ENCODE assay signal across 14 cellular contexts in genomic region chr14:37122288-37122687, GRCh38. TPM values are rescaled to one million over a fixed set of nuclear protein-coding genes. Genes with fewer than 3 reads are reported as not detected.
DNase-seq lines count a peak whose midpoint lies in the region; ATAC-seq and TF ChIP-seq lines count a peak whose summit lies in the region.
"Had no signal": no experiment of that assay in that cellular context is flagged by ENCODE, and none has a peak within 500 bp of the region (broad histone marks: within the 10 kb centered on the region; RNA-seq: fewer than 3 reads in every experiment).

No MANE protein-coding gene starts in this region.

- H3K4me3 ChIP-seq in epithelial cell of proximal tubule (ENCODE audit: low read depth, low read length) (no peak overlapping the region), dorsolateral prefrontal cortex (no peak overlapping the region)
- H3K4me3 ChIP-seq: adrenal gland had no signal

- intact Hi-C loops in dorsolateral prefrontal cortex (cut with DNase I) = no loop called here

- ATAC-seq in HG02798 (IDR thresholded peaks at IDR 0.05; ENCODE audit: poor library complexity, unreplicated experiment) = no peak

- peaks cover 0 to 4% (median 0%) of the 10 kb centered on the region in 45 donors for H3K27me3 ChIP-seq in dorsolateral prefrontal cortex
- H3K27me3 ChIP-seq: adrenal gland had no signal

- TF ChIP-seq CTCF in epithelial cell of proximal tubule (conservative IDR thresholded peaks at IDR 0.05; ENCODE audit: low read depth, low read length) (no peak), dorsolateral prefrontal cortex (IDR thresholded peaks at IDR 0.05 in 54 of 56, conservative IDR thresholded peaks at IDR 0.05 in 2 of 56; ENCODE audit: low read depth in 1 of 56, partially characterized antibody in 56 of 56) (no peak)

- no peak overlapping the region for H3K27ac ChIP-seq in dorsolateral prefrontal cortex
- H3K27ac ChIP-seq: adrenal gland had no signal

- DNase-seq in Daoy (ENCODE audit: low read depth) = peak; percentile 93
- DNase-seq in NCI-H226 = peak; percentile 59
- DNase-seq in epithelial cell of proximal tubule (ENCODE audit: low read depth) = peak; percentile 30
- DNase-seq in non-pigmented ciliary epithelial cell (ENCODE audit: low read depth) = peak; percentile 38
- DNase-seq in NOMO-1 (lab: John Stamatoyannopoulos, UW; ENCODE audit: unreplicated experiment in 2 of 2) = no peak
- no peak for DNase-seq in dorsolateral prefrontal cortex
- no peak for DNase-seq in NCI-H2196 (lab: John Stamatoyannopoulos, UW; ENCODE audit: unreplicated experiment)
- DNase-seq: activated CD8-positive, alpha-beta memory T cell treated with anti-CD3 and anti-CD28 coated beads, Interleukin-2, amount 50 U/mL, for 48 hours; adrenal gland; GOT3; kidney; NCI-H2171; nephron progenitor cell had no signal

RNA-seq across cellular contexts. Expression of gene SLC25A21, which starts 50.1 kb away (rescaled TPM):
- total RNA-seq in Daoy (2014; rRNA removed; shearing (Covaris generic)) = 37.0 and 105 TPM in 2 replicates
- 0.81 and 1.5 TPM in 2 replicates for total RNA-seq in epithelial cell of proximal tubule
- 1 to 10 TPM in 21 of 120 experiments, under 1 TPM in 64, not detected in 35; 0.16 to 2.6 (median 0.75) TPM for total RNA-seq in dorsolateral prefrontal cortex

Comparison
In these comparisons a context has a peak if more than half of its experiments do, and no peak if none do; other contexts are left out.
1. DNase-seq: peak in Daoy (single experiment), NCI-H226 (single experiment), epithelial cell of proximal tubule (single experiment) and non-pigmented ciliary epithelial cell (single experiment); none in NOMO-1 (0 of 2), dorsolateral prefrontal cortex (0 of 10) and NCI-H2196 (single experiment).
2. RNA of gene SLC25A21, which starts 50.1 kb away (total RNA-seq): 37.0 to 105 TPM in Daoy; 0.81 to 1.5 TPM in epithelial cell of proximal tubule and 0.16 to 2.6 TPM in dorsolateral prefrontal cortex; every median in the first group is over 10 times any median in the second.